17 cellular contexts compared by ENCODE assay signal in genomic region chr5:81854915-81855314, GRCh38.
DNase-seq lines count a peak whose midpoint lies in the region; ATAC-seq, FAIRE-seq and TF ChIP-seq lines count a peak whose summit lies in the region.
"Had no signal": no experiment of that assay in that cellular context is flagged by ENCODE, and none has a peak within 500 bp of the region (broad histone marks: within the 10 kb centered on the region; RNA-seq: fewer than 3 reads in every experiment).

No MANE protein-coding gene starts in this region.

- H3K79me2 ChIP-seq in DND-41 (ENCODE audit: insufficient read depth, low read length) (peaks cover 22% of the 10 kb centered on the region), OCI-LY7 (ENCODE audit: insufficient read depth, low read depth, low read length) (peaks cover 4% of the 10 kb centered on the region; the same call in 1 of the 2 replicates)

- H3K9ac ChIP-seq in DND-41 (ENCODE audit: low read depth, low read length) = peak overlapping the region; percentile 27
- H3K9ac ChIP-seq: BLaER1 treated with 17β-estradiol and CSF1 and Interleukin-3, amounts not matched to agents 10 nM and 100 nM had no signal

- no peaks in the 10 kb centered on the region for H3K36me3 ChIP-seq in DND-41 (ENCODE audit: insufficient read depth, low read length)
- H3K36me3 ChIP-seq in OCI-LY7 (ENCODE audit: insufficient read depth, low read length) = no peaks in the 10 kb centered on the region
- no peaks in the 10 kb centered on the region for H3K36me3 ChIP-seq in MG63
- H3K36me3 ChIP-seq: BLaER1 treated with 17β-estradiol and CSF1 and Interleukin-3, amounts not matched to agents 10 nM and 100 nM; prostate gland had no signal

- no peaks in the 10 kb centered on the region for H3K9me2 ChIP-seq in OCI-LY7 (ENCODE audit: insufficient read depth, low read length)

- intact Hi-C loops in OCI-LY7 (cut with micrococcal nuclease; ENCODE audit: unreplicated experiment) = loop anchor here (5.0 to 10.0 kb wide), 5 partner anchors 220 to 553 kb away; partner anchors contain the start of gene ZCCHC9
- intact Hi-C loops in left colon (cut with DNase I, micrococcal nuclease) = loop anchor here in 1 of 2 donors (5.0 to 10.0 kb wide), 4 partner anchors 103 to 340 kb away; partner anchors contain the start of genes ATG10 and SSBP2

- no peaks in the 10 kb centered on the region for H3K27me3 ChIP-seq in DND-41 (ENCODE audit: insufficient read depth, low read length, poor library complexity)
- H3K27me3 ChIP-seq in MG63 = no peaks in the 10 kb centered on the region
- H3K27me3 ChIP-seq: BLaER1 treated with 17β-estradiol and CSF1 and Interleukin-3, amounts not matched to agents 10 nM and 100 nM had no signal

- H3K4me3 ChIP-seq in A549 = no peak overlapping the region
- H3K4me3 ChIP-seq in DND-41 (ENCODE audit: low read depth in 1 of 2, low read length in 2 of 2) = peak overlapping the region in 1 of 2 experiments; percentile 8; a peak in 1 of 4 replicates
- H3K4me3 ChIP-seq in OCI-LY7 (ENCODE audit: low read depth, low read length, poor library complexity, severe bottlenecking) = no peak overlapping the region
- no peak overlapping the region for H3K4me3 ChIP-seq in fibroblast of the aortic adventitia (ENCODE audit: low read depth, low read length)
- H3K4me3 ChIP-seq in MG63 = no peak overlapping the region
- H3K4me3 ChIP-seq: BLaER1 treated with 17β-estradiol and CSF1 and Interleukin-3, amounts not matched to agents 10 nM and 100 nM; prostate gland had no signal

- 63% methylated on average over 3 of the region's 3 CpGs for WGBS in A549 (ENCODE audit: missing lambda C conversion rate)

- TF ChIP-seq CTCF in A549 (IDR thresholded peaks at IDR 0.05) = no peak
- no peak for TF ChIP-seq CTCF in DND-41 (IDR thresholded peaks at IDR 0.05; ENCODE audit: borderline replicate concordance, extremely low read depth, low read length, poor library complexity, severe bottlenecking)
- TF ChIP-seq CTCF in OCI-LY7 (conservative IDR thresholded peaks at IDR 0.05; ENCODE audit: low read length) = no peak
- no peak for TF ChIP-seq CTCF in fibroblast of the aortic adventitia (IDR thresholded peaks at IDR 0.05; ENCODE audit: insufficient read depth, low read length)
- no peak for TF ChIP-seq CTCF in RWPE1 (conservative IDR thresholded peaks at IDR 0.05; ENCODE audit: low read depth)

- H3K4me1 ChIP-seq in A549 = peaks cover 60% of the 10 kb centered on the region
- peaks cover 61% of the 10 kb centered on the region for H3K4me1 ChIP-seq in DND-41 (ENCODE audit: insufficient read depth, low read length)
- peaks cover 64% of the 10 kb centered on the region for H3K4me1 ChIP-seq in OCI-LY7 (ENCODE audit: insufficient read depth, low read length, poor library complexity, severe bottlenecking)
- H3K4me1 ChIP-seq: prostate gland had no signal

- no peak for TF ChIP-seq POLR2A in A549 (IDR thresholded peaks at IDR 0.05; ENCODE audit: low read length)

- H3K9me3 ChIP-seq in A549 = no peaks in the 10 kb centered on the region
- no peaks in the 10 kb centered on the region for H3K9me3 ChIP-seq in DND-41 (ENCODE audit: insufficient read depth, low read length, severe bottlenecking)
- H3K9me3 ChIP-seq in OCI-LY7 (ENCODE audit: low read length) = no peaks in the 10 kb centered on the region
- H3K9me3 ChIP-seq in MG63 = no peaks in the 10 kb centered on the region
- H3K9me3 ChIP-seq: BLaER1 treated with 17β-estradiol and CSF1 and Interleukin-3, amounts not matched to agents 10 nM and 100 nM; prostate gland had no signal

- FAIRE-seq in A549 (lab: Jason Lieb, UNC) = no peak
- FAIRE-seq: endothelial cell of umbilical vein had no signal

- H2AFZ ChIP-seq in DND-41 (ENCODE audit: low read depth, low read length) (no peak overlapping the region), OCI-LY7 (ENCODE audit: low read length) (peak overlapping the region; percentile 70; the same call in 1 of the 2 replicates)

- H3K4me2 ChIP-seq in A549 (peak overlapping the region; percentile 5; the same call in 2 of the 3 replicates), DND-41 (ENCODE audit: insufficient read depth, low read length) (peak overlapping the region; percentile 75), OCI-LY7 (ENCODE audit: low read length) (peak overlapping the region; percentile 96)

- TF ChIP-seq RAD21 in A549 (conservative IDR thresholded peaks at IDR 0.05 in 1 of 2, IDR thresholded peaks at IDR 0.05 in 1 of 2) = no peak

- ATAC-seq in A549 = no peak
- ATAC-seq in DND-41 (ENCODE audit: insufficient read depth, low read depth) = no peak
- ATAC-seq in left colon = no peak
- ATAC-seq: T-cell had no signal

- no peak for DNase-seq in A549 (ENCODE audit: low read depth in 1 of 2, low spot score in 1 of 2)
- no peak for DNase-seq in DND-41
- DNase-seq in OCI-LY7 (ENCODE audit: low spot score) = no peak
- DNase-seq in fibroblast of the aortic adventitia (ENCODE audit: low read depth) = peak; percentile 16
- DNase-seq in left colon = no peak
- no peak for DNase-seq in RWPE1 (ENCODE audit: low spot score)
- no peak for DNase-seq in iPS-NIHi11 (ENCODE audit: low spot score)
- no peak for DNase-seq in MG63
- DNase-seq: activated CD4-positive, alpha-beta T cell treated with anti-CD3 and anti-CD28 coated beads, Interleukin-2, amount 50 U/mL, for 1 hour; aorta; NCI-H774; stimulated activated CD4-positive, alpha-beta T cell treated with anti-CD3 and anti-CD28 coated beads, Interleukin-4, amount 100 ng/mL, for 4 hours; stimulated activated naive CD4-positive, alpha-beta T cell treated with Interleukin-2 at 50 U/mL for 16 hours; T-cell had no signal

- POLR2A ChIA-PET in A549 (lab: Yijun Ruan, JAX) = no interaction called here
- POLR2A ChIA-PET in OCI-LY7 (lab: Charles Lee) = no interaction called here
- POLR2A ChIA-PET in RWPE1 (lab: Yijun Ruan, JAX; ENCODE audit: low non-redundant PET) = no interaction called here

- 0 out of 6 replicates have a peak overlapping the region, but pooled peaks of 1 of the 2 experiments have one; percentile 7 for H3K27ac ChIP-seq in A549
- peak overlapping the region; percentile 54 for H3K27ac ChIP-seq in DND-41 (ENCODE audit: low read length)
- H3K27ac ChIP-seq in OCI-LY7 (ENCODE audit: low read depth, low read length, poor library complexity, severe bottlenecking) = no peak overlapping the region
- H3K27ac ChIP-seq in RWPE1 = no peak overlapping the region
- H3K27ac ChIP-seq: BLaER1 treated with 17β-estradiol and CSF1 and Interleukin-3, amounts not matched to agents 10 nM and 100 nM; prostate gland had no signal

- no TSS peak for BruUV-seq in OCI-LY7 (replicated peaks; lab: Mats Ljungman, UMichigan)

- no peak for TF ChIP-seq EP300 in A549 (IDR thresholded peaks at IDR 0.05)

- no peaks in the 10 kb centered on the region for H4K20me1 ChIP-seq in DND-41 (ENCODE audit: insufficient read depth, low read length)
- no peaks in the 10 kb centered on the region for H4K20me1 ChIP-seq in OCI-LY7 (ENCODE audit: insufficient read depth, low read length)
- H4K20me1 ChIP-seq: BLaER1 treated with 17β-estradiol and CSF1 and Interleukin-3, amounts not matched to agents 10 nM and 100 nM had no signal

- CTCF ChIA-PET in A549 (lab: Yijun Ruan, JAX) (interaction anchor here (3.9 kb wide), 1 partner anchor 310 kb away, joined by 20 read pairs; no protein-coding TSS in a partner anchor), OCI-LY7 (lab: Charles Lee; ENCODE audit: unreplicated experiment) (no interaction called here), RWPE1 (lab: Yijun Ruan, JAX) (interaction anchor here (1.0 kb wide), 1 partner anchor 103 kb away, joined by 3 read pairs; no protein-coding TSS in a partner anchor)

TF ChIP-seq in A549, 52 proteins besides CTCF, POLR2A, EP300 and RAD21:
- no peak for TF ChIP-seq E2F6 (IDR thresholded peaks at IDR 0.05; ENCODE audit: borderline replicate concordance, low read depth)
- no peak for TF ChIP-seq CHD4 (IDR thresholded peaks at IDR 0.05; ENCODE audit: borderline replicate concordance)

Comparison
In these comparisons a context has a peak if more than half of its experiments do, and no peak if none do; other contexts are left out.
1. H3K4me2 ChIP-seq: peak in every context shown above with its lines; median percentile 96 in OCI-LY7; 75 in DND-41; 5 in A549.